ENCODE assay signal across 1 cellular context in genomic region chr15:89125038-89125826, GRCh38.
TF ChIP-seq lines count a peak whose summit lies in the region.

No MANE protein-coding gene starts in this region.

TF ChIP-seq in HepG2, 621 proteins besides CTCF, POLR2A, EP300 and RAD21 (continued from another document and continues in another):
- TF ChIP-seq BCLAF1 (IDR thresholded peaks at IDR 0.05) = no peak
- no peak for TF ChIP-seq JUNB (CRISPR knock-in tag; IDR thresholded peaks at IDR 0.05; ENCODE audit: borderline replicate concordance)
- TF ChIP-seq, protein P1, sequence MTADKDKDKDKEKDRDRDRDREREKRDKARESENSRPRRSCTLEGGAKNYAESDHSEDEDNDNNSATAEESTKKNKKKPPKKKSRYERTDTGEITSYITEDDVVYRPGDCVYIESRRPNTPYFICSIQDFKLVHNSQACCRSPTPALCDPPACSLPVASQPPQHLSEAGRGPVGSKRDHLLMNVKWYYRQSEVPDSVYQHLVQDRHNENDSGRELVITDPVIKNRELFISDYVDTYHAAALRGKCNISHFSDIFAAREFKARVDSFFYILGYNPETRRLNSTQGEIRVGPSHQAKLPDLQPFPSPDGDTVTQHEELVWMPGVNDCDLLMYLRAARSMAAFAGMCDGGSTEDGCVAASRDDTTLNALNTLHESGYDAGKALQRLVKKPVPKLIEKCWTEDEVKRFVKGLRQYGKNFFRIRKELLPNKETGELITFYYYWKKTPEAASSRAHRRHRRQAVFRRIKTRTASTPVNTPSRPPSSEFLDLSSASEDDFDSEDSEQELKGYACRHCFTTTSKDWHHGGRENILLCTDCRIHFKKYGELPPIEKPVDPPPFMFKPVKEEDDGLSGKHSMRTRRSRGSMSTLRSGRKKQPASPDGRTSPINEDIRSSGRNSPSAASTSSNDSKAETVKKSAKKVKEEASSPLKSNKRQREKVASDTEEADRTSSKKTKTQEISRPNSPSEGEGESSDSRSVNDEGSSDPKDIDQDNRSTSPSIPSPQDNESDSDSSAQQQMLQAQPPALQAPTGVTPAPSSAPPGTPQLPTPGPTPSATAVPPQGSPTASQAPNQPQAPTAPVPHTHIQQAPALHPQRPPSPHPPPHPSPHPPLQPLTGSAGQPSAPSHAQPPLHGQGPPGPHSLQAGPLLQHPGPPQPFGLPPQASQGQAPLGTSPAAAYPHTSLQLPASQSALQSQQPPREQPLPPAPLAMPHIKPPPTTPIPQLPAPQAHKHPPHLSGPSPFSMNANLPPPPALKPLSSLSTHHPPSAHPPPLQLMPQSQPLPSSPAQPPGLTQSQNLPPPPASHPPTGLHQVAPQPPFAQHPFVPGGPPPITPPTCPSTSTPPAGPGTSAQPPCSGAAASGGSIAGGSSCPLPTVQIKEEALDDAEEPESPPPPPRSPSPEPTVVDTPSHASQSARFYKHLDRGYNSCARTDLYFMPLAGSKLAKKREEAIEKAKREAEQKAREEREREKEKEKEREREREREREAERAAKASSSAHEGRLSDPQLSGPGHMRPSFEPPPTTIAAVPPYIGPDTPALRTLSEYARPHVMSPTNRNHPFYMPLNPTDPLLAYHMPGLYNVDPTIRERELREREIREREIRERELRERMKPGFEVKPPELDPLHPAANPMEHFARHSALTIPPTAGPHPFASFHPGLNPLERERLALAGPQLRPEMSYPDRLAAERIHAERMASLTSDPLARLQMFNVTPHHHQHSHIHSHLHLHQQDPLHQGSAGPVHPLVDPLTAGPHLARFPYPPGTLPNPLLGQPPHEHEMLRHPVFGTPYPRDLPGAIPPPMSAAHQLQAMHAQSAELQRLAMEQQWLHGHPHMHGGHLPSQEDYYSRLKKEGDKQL (CRISPR knock-in tag; IDR thresholded peaks at IDR 0.05; ENCODE audit: low read depth) = peak; percentile 26; the same call in 1 of the 2 replicates
- TF ChIP-seq ZC3H4 (CRISPR knock-in tag; IDR thresholded peaks at IDR 0.05; ENCODE audit: borderline replicate concordance) = no peak
- TF ChIP-seq HMG20B (CRISPR knock-in tag; conservative IDR thresholded peaks at IDR 0.05) = no peak
- no peak for TF ChIP-seq ZFP41 (CRISPR knock-in tag; IDR thresholded peaks at IDR 0.05; ENCODE audit: borderline replicate concordance)
- TF ChIP-seq U2AF1 (optimal IDR thresholded peaks at IDR 0.05; ENCODE audit: low read depth, low read length) = no peak
- TF ChIP-seq MED8 (CRISPR knock-in tag; IDR thresholded peaks at IDR 0.05; ENCODE audit: insufficient replicate concordance) = no peak
- TF ChIP-seq, protein P2, sequence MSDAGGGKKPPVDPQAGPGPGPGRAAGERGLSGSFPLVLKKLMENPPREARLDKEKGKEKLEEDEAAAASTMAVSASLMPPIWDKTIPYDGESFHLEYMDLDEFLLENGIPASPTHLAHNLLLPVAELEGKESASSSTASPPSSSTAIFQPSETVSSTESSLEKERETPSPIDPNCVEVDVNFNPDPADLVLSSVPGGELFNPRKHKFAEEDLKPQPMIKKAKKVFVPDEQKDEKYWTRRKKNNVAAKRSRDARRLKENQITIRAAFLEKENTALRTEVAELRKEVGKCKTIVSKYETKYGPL (CRISPR knock-in tag; IDR thresholded peaks at IDR 0.05) = no peak
- TF ChIP-seq NFKBIZ (CRISPR knock-in tag; IDR thresholded peaks at IDR 0.05) = no peak
- no peak for TF ChIP-seq CREB3 (CRISPR knock-in tag; IDR thresholded peaks at IDR 0.05)
- no peak for TF ChIP-seq HES4 (CRISPR knock-in tag; IDR thresholded peaks at IDR 0.05; ENCODE audit: borderline replicate concordance)
- no peak for TF ChIP-seq HBP1 (CRISPR knock-in tag; IDR thresholded peaks at IDR 0.05; ENCODE audit: low read depth)
- 0 out of 2 replicates have a peak, but pooled peaks have one; percentile 33 for TF ChIP-seq ZNF605 (CRISPR knock-in tag; IDR thresholded peaks at IDR 0.05)
- TF ChIP-seq DNMT3B (CRISPR knock-in tag; conservative IDR thresholded peaks at IDR 0.05) = no peak
- TF ChIP-seq ATF4 (CRISPR knock-in tag; IDR thresholded peaks at IDR 0.05) = 0 out of 4 replicates have a peak, but pooled peaks of 1 of the 2 experiments have one; percentile 34
- TF ChIP-seq JDP2 (CRISPR knock-in tag; IDR thresholded peaks at IDR 0.05; ENCODE audit: borderline replicate concordance) = no peak
- TF ChIP-seq ZNF580 (CRISPR knock-in tag; IDR thresholded peaks at IDR 0.05; ENCODE audit: borderline replicate concordance, low read depth) = peak; percentile 24; the same call in 1 of the 2 replicates
- TF ChIP-seq, protein P3, sequence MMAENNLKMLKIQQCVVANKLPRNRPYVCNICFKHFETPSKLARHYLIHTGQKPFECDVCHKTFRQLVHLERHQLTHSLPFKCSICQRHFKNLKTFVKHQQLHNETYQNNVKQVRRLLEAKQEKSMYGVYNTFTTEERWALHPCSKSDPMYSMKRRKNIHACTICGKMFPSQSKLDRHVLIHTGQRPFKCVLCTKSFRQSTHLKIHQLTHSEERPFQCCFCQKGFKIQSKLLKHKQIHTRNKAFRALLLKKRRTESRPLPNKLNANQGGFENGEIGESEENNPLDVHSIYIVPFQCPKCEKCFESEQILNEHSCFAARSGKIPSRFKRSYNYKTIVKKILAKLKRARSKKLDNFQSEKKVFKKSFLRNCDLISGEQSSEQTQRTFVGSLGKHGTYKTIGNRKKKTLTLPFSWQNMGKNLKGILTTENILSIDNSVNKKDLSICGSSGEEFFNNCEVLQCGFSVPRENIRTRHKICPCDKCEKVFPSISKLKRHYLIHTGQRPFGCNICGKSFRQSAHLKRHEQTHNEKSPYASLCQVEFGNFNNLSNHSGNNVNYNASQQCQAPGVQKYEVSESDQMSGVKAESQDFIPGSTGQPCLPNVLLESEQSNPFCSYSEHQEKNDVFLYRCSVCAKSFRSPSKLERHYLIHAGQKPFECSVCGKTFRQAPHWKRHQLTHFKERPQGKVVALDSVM (CRISPR knock-in tag; IDR thresholded peaks at IDR 0.05) = peak; percentile 94
- TF ChIP-seq, protein P4, sequence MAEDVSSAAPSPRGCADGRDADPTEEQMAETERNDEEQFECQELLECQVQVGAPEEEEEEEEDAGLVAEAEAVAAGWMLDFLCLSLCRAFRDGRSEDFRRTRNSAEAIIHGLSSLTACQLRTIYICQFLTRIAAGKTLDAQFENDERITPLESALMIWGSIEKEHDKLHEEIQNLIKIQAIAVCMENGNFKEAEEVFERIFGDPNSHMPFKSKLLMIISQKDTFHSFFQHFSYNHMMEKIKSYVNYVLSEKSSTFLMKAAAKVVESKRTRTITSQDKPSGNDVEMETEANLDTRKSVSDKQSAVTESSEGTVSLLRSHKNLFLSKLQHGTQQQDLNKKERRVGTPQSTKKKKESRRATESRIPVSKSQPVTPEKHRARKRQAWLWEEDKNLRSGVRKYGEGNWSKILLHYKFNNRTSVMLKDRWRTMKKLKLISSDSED (CRISPR knock-in tag; IDR thresholded peaks at IDR 0.05) = no peak
- TF ChIP-seq ZBTB21 (CRISPR knock-in tag; IDR thresholded peaks at IDR 0.05) = no peak
- no peak for TF ChIP-seq ATF7 (IDR thresholded peaks at IDR 0.05)
- TF ChIP-seq ATF7 (CRISPR knock-in tag; IDR thresholded peaks at IDR 0.05) = no peak
- TF ChIP-seq THRA (CRISPR knock-in tag; IDR thresholded peaks at IDR 0.05; ENCODE audit: borderline replicate concordance) = peak; percentile 81; the same call in 1 of the 2 replicates
- TF ChIP-seq ARHGAP35 (CRISPR knock-in tag; IDR thresholded peaks at IDR 0.05; ENCODE audit: borderline replicate concordance) = no peak
- TF ChIP-seq ZSCAN12 (CRISPR knock-in tag; IDR thresholded peaks at IDR 0.05) = no peak
- peak; percentile 83 for TF ChIP-seq ZNF792 (CRISPR knock-in tag; IDR thresholded peaks at IDR 0.05)
- TF ChIP-seq POLR2AphosphoS2 (IDR thresholded peaks at IDR 0.05; ENCODE audit: low read depth, low read length) = no peak
- TF ChIP-seq MAZ (IDR thresholded peaks at IDR 0.05; ENCODE audit: borderline replicate concordance, low read depth, low read length) = no peak
- TF ChIP-seq MAZ (CRISPR knock-in tag; IDR thresholded peaks at IDR 0.05; ENCODE audit: low read depth) = no peak
- TF ChIP-seq FOXK2 (IDR thresholded peaks at IDR 0.05) = no peak
- 0 out of 2 replicates have a peak, but pooled peaks have one; percentile 28 for TF ChIP-seq HDAC2 (CRISPR knock-in tag; IDR thresholded peaks at IDR 0.05)
- TF ChIP-seq ZNF34 (CRISPR knock-in tag; IDR thresholded peaks at IDR 0.05; ENCODE audit: borderline replicate concordance) = 0 out of 2 replicates have a peak, but pooled peaks have one; percentile 4
- no peak for TF ChIP-seq ZNF703 (CRISPR knock-in tag; IDR thresholded peaks at IDR 0.05; ENCODE audit: borderline replicate concordance)
- TF ChIP-seq PCBP2 (optimal IDR thresholded peaks at IDR 0.05; ENCODE audit: low read depth, low read length, poor library complexity, severe bottlenecking) = no peak
- peak; percentile 43 for TF ChIP-seq ZNF18 (CRISPR knock-in tag; IDR thresholded peaks at IDR 0.05; ENCODE audit: insufficient replicate concordance)
- no peak for TF ChIP-seq TCF12 (IDR thresholded peaks at IDR 0.05)
- TF ChIP-seq TCF12 (CRISPR knock-in tag; IDR thresholded peaks at IDR 0.05) = peak; percentile 65; the same call in 1 of the 2 replicates
